ENCODE assay signal across 18 cellular contexts in genomic region chr9:121772600-121773285, GRCh38.
DNase-seq lines count a peak whose midpoint lies in the region; ATAC-seq and TF ChIP-seq lines count a peak whose summit lies in the region.
"Had no signal": no experiment of that assay in that cellular context is flagged by ENCODE, and none has a peak within 500 bp of the region (broad histone marks: within the 10 kb centered on the region; RNA-seq: fewer than 3 reads in every experiment).

No MANE protein-coding gene starts in this region.

- POLR2A ChIA-PET in activated CD4-positive, alpha-beta T cell treated with anti-CD3 and anti-CD28 coated beads, Interleukin-2, amount 10 ng/mL, durations not matched to agents 7 days and 5 days (lab: Charles Lee) = no interaction called here

- no peaks in the 10 kb centered on the region for H3K9me3 Mint-ChIP-seq in activated naive CD4-positive, alpha-beta T cell treated with anti-CD3 and anti-CD28 coated beads, Interleukin-2, amount 10 ng/mL, durations not matched to agents 7 days and 5 days
- no peaks in the 10 kb centered on the region for H3K9me3 Mint-ChIP-seq in activated CD4-positive, alpha-beta T cell treated with anti-CD3 and anti-CD28 coated beads, Interleukin-2, amount 10 ng/mL, durations not matched to agents 7 days and 5 days
- H3K9me3 Mint-ChIP-seq: activated CD4-positive, alpha-beta T cell treated with anti-CD3 and anti-CD28 coated beads, Interleukin-2, amount 10 ng/mL, durations not matched to agents 24 days and 14 days; activated T-cell treated with anti-CD3 and anti-CD28 coated beads, Interleukin-2, amount 50 U/mL, for 72 hours; GM23338; natural killer cell had no signal

- H3K27me3 Mint-ChIP-seq in activated naive CD4-positive, alpha-beta T cell treated with anti-CD3 and anti-CD28 coated beads, Interleukin-2, amount 10 ng/mL, durations not matched to agents 7 days and 5 days = peaks cover 46% of the 10 kb centered on the region
- H3K27me3 Mint-ChIP-seq in activated CD4-positive, alpha-beta T cell treated with anti-CD3 and anti-CD28 coated beads, Interleukin-2, amount 10 ng/mL, durations not matched to agents 7 days and 5 days = peaks cover 2% of the 10 kb centered on the region
- H3K27me3 Mint-ChIP-seq: activated CD4-positive, alpha-beta T cell treated with anti-CD3 and anti-CD28 coated beads, Interleukin-2, amount 10 ng/mL, durations not matched to agents 24 days and 14 days had no signal

- no peak overlapping the region for H3K4me3 Mint-ChIP-seq in activated naive CD4-positive, alpha-beta T cell treated with anti-CD3 and anti-CD28 coated beads, Interleukin-2, amount 10 ng/mL, durations not matched to agents 7 days and 5 days
- H3K4me3 Mint-ChIP-seq in activated CD4-positive, alpha-beta T cell treated with anti-CD3 and anti-CD28 coated beads, Interleukin-2, amount 10 ng/mL, durations not matched to agents 7 days and 5 days = no peak overlapping the region
- H3K4me3 Mint-ChIP-seq: activated CD4-positive, alpha-beta T cell treated with anti-CD3 and anti-CD28 coated beads, Interleukin-2, amount 10 ng/mL, durations not matched to agents 24 days and 14 days; activated T-cell treated with anti-CD3 and anti-CD28 coated beads, Interleukin-2, amount 50 U/mL, for 72 hours; GM23338; natural killer cell; T-helper 17 cell had no signal

- no peaks in the 10 kb centered on the region for H3K4me1 ChIP-seq in mucosa of descending colon (ENCODE audit: low read depth)
- peaks cover 4 to 27% of the 10 kb centered on the region in 2 donors for H3K4me1 ChIP-seq in uterus
- H3K4me1 ChIP-seq: Caco-2, Peyer's patch had no signal

- H3K27ac ChIP-seq in uterus = peak overlapping the region; percentile 89
- H3K27ac ChIP-seq: Peyer's patch had no signal

- H3K4me3 ChIP-seq in mucosa of descending colon = no peak overlapping the region
- H3K4me3 ChIP-seq in uterus = no peak overlapping the region
- H3K4me3 ChIP-seq: GM23338, Peyer's patch had no signal

- H3K36me3 Mint-ChIP-seq in activated naive CD4-positive, alpha-beta T cell treated with anti-CD3 and anti-CD28 coated beads, Interleukin-2, amount 10 ng/mL, durations not matched to agents 7 days and 5 days = no peaks in the 10 kb centered on the region
- no peaks in the 10 kb centered on the region for H3K36me3 Mint-ChIP-seq in activated CD4-positive, alpha-beta T cell treated with anti-CD3 and anti-CD28 coated beads, Interleukin-2, amount 10 ng/mL, durations not matched to agents 7 days and 5 days (ENCODE audit: low read depth)
- H3K36me3 Mint-ChIP-seq: natural killer cell had no signal

- ATAC-seq in Right ventricle myocardium inferior (peak; percentile 87), mucosa of descending colon (no peak), HG02885 (IDR thresholded peaks at IDR 0.05; ENCODE audit: poor library complexity, unreplicated experiment) (no peak)
- ATAC-seq: GM23338, natural killer cell, T-helper 17 cell had no signal

- TF ChIP-seq CTCF in mucosa of descending colon (IDR thresholded peaks at IDR 0.05) (no peak), uterus (IDR thresholded peaks at IDR 0.05) (no peak)

- DNase-seq in activated naive CD4-positive, alpha-beta T cell treated with anti-CD3 and anti-CD28 coated beads, Interleukin-2, amount 10 ng/mL, durations not matched to agents 7 days and 5 days = peak; percentile 10
- DNase-seq in activated naive CD4-positive, alpha-beta T cell treated with Interleukin-2 at 50 U/mL for 16 hours = no peak
- DNase-seq in Right ventricle myocardium inferior (ENCODE audit: missing footprints) (peak; percentile 81), mucosa of descending colon (peak in 2 of 3 donors; percentile 27 to 47), uterus (no peak), SIG-M5 treated with dmso at 0.1 percent for 504 hours (lab: John Stamatoyannopoulos, UW; ENCODE audit: unreplicated experiment) (no peak)
- DNase-seq in activated CD4-positive, alpha-beta T cell treated with anti-CD3 and anti-CD28 coated beads, Interleukin-2, amount 10 ng/mL, durations not matched to agents 7 days and 5 days = no peak
- DNase-seq: activated CD4-positive, alpha-beta T cell treated with anti-CD3 and anti-CD28 coated beads, Interleukin-2, amount 10 ng/mL, durations not matched to agents 24 days and 14 days; activated T-cell treated with anti-CD3 and anti-CD28 coated beads, Interleukin-2, amount 50 U/mL, for 72 hours; Caco-2; foreskin melanocyte; natural killer cell; NCI-H1436; NCI-H524 treated with DMSO at 0.1 percent for 48 hours had no signal

- no peaks in the 10 kb centered on the region for H3K27me3 ChIP-seq in uterus
- H3K27me3 ChIP-seq: Peyer's patch had no signal

- no peak overlapping the region for H3K27ac Mint-ChIP-seq in activated naive CD4-positive, alpha-beta T cell treated with anti-CD3 and anti-CD28 coated beads, Interleukin-2, amount 10 ng/mL, durations not matched to agents 7 days and 5 days
- H3K27ac Mint-ChIP-seq in activated CD4-positive, alpha-beta T cell treated with anti-CD3 and anti-CD28 coated beads, Interleukin-2, amount 10 ng/mL, durations not matched to agents 7 days and 5 days = no peak overlapping the region
- H3K27ac Mint-ChIP-seq: activated CD4-positive, alpha-beta T cell treated with anti-CD3 and anti-CD28 coated beads, Interleukin-2, amount 10 ng/mL, durations not matched to agents 24 days and 14 days; activated T-cell treated with anti-CD3 and anti-CD28 coated beads, Interleukin-2, amount 50 U/mL, for 72 hours; GM23338; natural killer cell; T-helper 17 cell had no signal

- CTCF ChIA-PET in activated naive CD4-positive, alpha-beta T cell treated with anti-CD3 and anti-CD28 coated beads, Interleukin-2, amount 10 ng/mL, durations not matched to agents 7 days and 5 days (lab: Charles Lee) = no interaction called here
- CTCF ChIA-PET in activated CD4-positive, alpha-beta T cell treated with anti-CD3 and anti-CD28 coated beads, Interleukin-2, amount 10 ng/mL, durations not matched to agents 7 days and 5 days (lab: Charles Lee) = no interaction called here

- intact Hi-C loops in Right ventricle myocardium inferior (cut with DNase I) = no loop called here
- intact Hi-C loops in mucosa of descending colon (cut with DNase I, micrococcal nuclease) = no loop called here
- intact Hi-C loops in uterus (cut with DNase I; ENCODE audit: low total_unique reads) = no loop called here

- no peak for TF ChIP-seq POLR2A in uterus (IDR thresholded peaks at IDR 0.05)

- H3K36me3 ChIP-seq in mucosa of descending colon (ENCODE audit: low read depth) (no peaks in the 10 kb centered on the region), uterus (no peaks in the 10 kb centered on the region)

- H3K9me3 ChIP-seq in mucosa of descending colon (no peaks in the 10 kb centered on the region), uterus (no peaks in the 10 kb centered on the region)
- H3K9me3 ChIP-seq: Caco-2, Peyer's patch had no signal

- no peaks in the 10 kb centered on the region for H3K4me1 Mint-ChIP-seq in activated naive CD4-positive, alpha-beta T cell treated with anti-CD3 and anti-CD28 coated beads, Interleukin-2, amount 10 ng/mL, durations not matched to agents 7 days and 5 days
- H3K4me1 Mint-ChIP-seq in activated CD4-positive, alpha-beta T cell treated with anti-CD3 and anti-CD28 coated beads, Interleukin-2, amount 10 ng/mL, durations not matched to agents 7 days and 5 days = no peaks in the 10 kb centered on the region
- H3K4me1 Mint-ChIP-seq: activated CD4-positive, alpha-beta T cell treated with anti-CD3 and anti-CD28 coated beads, Interleukin-2, amount 10 ng/mL, durations not matched to agents 24 days and 14 days; GM23338; natural killer cell; T-helper 17 cell had no signal

Comparison
In these comparisons a context has a peak if more than half of its experiments do, and no peak if none do; other contexts are left out.
1. DNase-seq: peak in activated naive CD4-positive, alpha-beta T cell treated with anti-CD3 and anti-CD28 coated beads, Interleukin-2, amount 10 ng/mL, durations not matched to agents 7 days and 5 days (single experiment), Right ventricle myocardium inferior (single experiment) and mucosa of descending colon (2 of 3); none in activated naive CD4-positive, alpha-beta T cell treated with Interleukin-2 at 50 U/mL for 16 hours (single experiment), uterus (0 of 2), SIG-M5 treated with dmso at 0.1 percent for 504 hours (single experiment) and activated CD4-positive, alpha-beta T cell treated with anti-CD3 and anti-CD28 coated beads, Interleukin-2, amount 10 ng/mL, durations not matched to agents 7 days and 5 days (single experiment).